In genomic region chr6:114936060-114936459, GRCh38 we compare ENCODE assay signal across 1 cellular context.
TF ChIP-seq lines count a peak whose summit lies in the region.

No MANE protein-coding gene starts in this region.

TF ChIP-seq in WTC11, 78 proteins besides CTCF, POLR2A, EP300 and RAD21 (continued from another document):
- TF ChIP-seq MLX (CRISPR knock-in tag; IDR thresholded peaks at IDR 0.05) (no peak), GTF2I (CRISPR knock-in tag; conservative IDR thresholded peaks at IDR 0.05) (no peak), ESRRA (CRISPR knock-in tag; IDR thresholded peaks at IDR 0.05; ENCODE audit: borderline replicate concordance) (no peak), MAX (CRISPR knock-in tag; IDR thresholded peaks at IDR 0.05) (no peak)
